Comparison of ENCODE assay signal across 9 cellular contexts in the genomic region with DNA sequence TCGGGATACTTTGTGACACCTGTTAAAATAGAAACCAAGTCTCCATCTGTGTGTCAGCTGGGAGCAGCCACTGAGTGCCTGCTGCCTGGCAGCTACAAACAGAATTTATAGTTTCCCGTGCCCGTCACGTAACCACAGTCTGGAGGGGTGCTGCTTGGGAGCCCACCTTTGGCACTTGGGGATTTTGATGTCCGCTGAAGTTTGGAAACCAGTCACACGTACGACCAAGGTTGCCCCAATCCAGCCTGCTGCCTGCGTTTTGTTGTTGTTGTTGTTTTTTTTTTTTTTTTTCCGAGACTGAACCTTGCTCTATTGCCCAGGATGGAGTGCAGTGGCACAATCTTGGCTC. TPM values are rescaled to one million over a fixed set of nuclear protein-coding genes. Genes with fewer than 3 reads are reported as not detected.
DNase-seq lines count a peak whose midpoint lies in the region; ATAC-seq and TF ChIP-seq lines count a peak whose summit lies in the region.
"Had no signal": no experiment of that assay in that cellular context is flagged by ENCODE, and none has a peak within 500 bp of the region (broad histone marks: within the 10 kb centered on the region; RNA-seq: fewer than 3 reads in every experiment).

No MANE protein-coding gene starts in this region.

- POLR2A ChIA-PET in MCF 10A (lab: Yijun Ruan, JAX) = interaction anchor here (0.7 to 1.1 kb wide), 2 partner anchors 529 to 594 kb away, joined by 3 read pairs; partner anchors contain the start of genes BUD31 and PDAP1

- no peaks in the 10 kb centered on the region for H3K27me3 Mint-ChIP-seq in MCF 10A (ENCODE audit: insufficient read depth, unreplicated experiment)

- H2AFZ ChIP-seq in ACC112 (ENCODE audit: low read length, unreplicated experiment) = no peak overlapping the region

- H3K27me3 ChIP-seq in ACC112 (ENCODE audit: insufficient read depth, low read length) (no peaks in the 10 kb centered on the region), HUES6 (ENCODE audit: control insufficient read depth, insufficient read depth, low read length) (no peaks in the 10 kb centered on the region), mucosa of stomach (ENCODE audit: control insufficient read depth, insufficient read depth, low read length) (no peaks in the 10 kb centered on the region)

- no peaks in the 10 kb centered on the region for H3K9me3 ChIP-seq in HUES6 (ENCODE audit: control insufficient read depth, insufficient read depth, low read depth, low read length)
- H3K9me3 ChIP-seq in mucosa of stomach (ENCODE audit: control insufficient read depth, low read length) = no peaks in the 10 kb centered on the region

- H3K27ac ChIP-seq in ACC112 (ENCODE audit: low read depth, low read length) (no peak overlapping the region), HUES6 (ENCODE audit: low read depth, low read length) (no peak overlapping the region)

- H3K36me3 ChIP-seq in ACC112 (ENCODE audit: insufficient read depth, low read length) (peaks cover 8% of the 10 kb centered on the region; the same call in 1 of the 2 replicates), HUES6 (ENCODE audit: control insufficient read depth, insufficient read depth, low read length) (peaks cover 43% of the 10 kb centered on the region), mucosa of stomach (ENCODE audit: control insufficient read depth, insufficient read depth, low read length) (no peaks in the 10 kb centered on the region)

- CTCF ChIA-PET in MCF 10A (lab: Yijun Ruan, JAX) = interaction anchor here (0.5 to 1.6 kb wide), 13 partner anchors 9 to 1996 kb away, joined by 3 to 10 read pairs (median 3); no protein-coding TSS in a partner anchor

- no TSS peak for BruUV-seq in MCF 10A (replicated peaks; lab: Mats Ljungman, UMichigan)

- H3K36me3 Mint-ChIP-seq in MCF 10A (ENCODE audit: insufficient read depth, unreplicated experiment) = peaks cover 40% of the 10 kb centered on the region

- H3K9me3 Mint-ChIP-seq in MCF 10A (ENCODE audit: unreplicated experiment) = no peaks in the 10 kb centered on the region

- H3K4me1 Mint-ChIP-seq in MCF 10A (ENCODE audit: insufficient read depth, unreplicated experiment) = no peaks in the 10 kb centered on the region

- H3K4me3 ChIP-seq in ACC112 (ENCODE audit: low read depth, low read length) (peak overlapping the region; percentile 98), HUES6 (ENCODE audit: low read depth, low read length) (peak overlapping the region; percentile 98), mucosa of stomach (ENCODE audit: low read length) (peak overlapping the region; percentile 82)

- H3K79me2 ChIP-seq in ACC112 (ENCODE audit: control insufficient read depth, insufficient read depth, low read length, unreplicated experiment) = peaks cover 38% of the 10 kb centered on the region

- H3K4me3 Mint-ChIP-seq in MCF 10A (ENCODE audit: unreplicated experiment) = peak overlapping the region; percentile 85

- DNase-seq in MCF 10A (ENCODE audit: unreplicated experiment) = no peak
- DNase-seq in stimulated activated CD4-positive, alpha-beta T cell treated with anti-CD3 and anti-CD28 coated beads, Interleukin-15, amount 100 ng/mL, for 24 hours = no peak
- DNase-seq in NOMO-1 treated with dmso at 0.1 percent for 144 hours (lab: John Stamatoyannopoulos, UW; ENCODE audit: unreplicated experiment) = no peak
- no peak for DNase-seq in NCI-H146 treated with DMSO at 0.1 percent for 48 hours (lab: John Stamatoyannopoulos, UW; ENCODE audit: unreplicated experiment)

- H3K4me1 ChIP-seq in ACC112 (ENCODE audit: control insufficient read depth, insufficient read depth, low read length, unreplicated experiment) = peaks cover 4% of the 10 kb centered on the region
- H3K4me1 ChIP-seq in HUES6 (ENCODE audit: control insufficient read depth, insufficient read depth, low read length) = peaks cover 6% of the 10 kb centered on the region; the same call in 1 of the 2 replicates
- peaks cover 4% of the 10 kb centered on the region for H3K4me1 ChIP-seq in mucosa of stomach (ENCODE audit: control insufficient read depth, insufficient read depth, low read length)

- intact Hi-C loops in MCF 10A (cut with micrococcal nuclease) = no loop called here

- ATAC-seq in HG03108 (IDR thresholded peaks at IDR 0.05; ENCODE audit: unreplicated experiment) = no peak

- TF ChIP-seq CTCF in MCF 10A (IDR thresholded peaks at IDR 0.05; ENCODE audit: unreplicated experiment) = no peak

- H3K9ac ChIP-seq in HUES6 (ENCODE audit: low read length) (no peak overlapping the region), mucosa of stomach (ENCODE audit: low read length) (no peak overlapping the region)

- H3K27ac Mint-ChIP-seq in MCF 10A (ENCODE audit: low read depth, unreplicated experiment) = no peak overlapping the region

RNA-seq across cellular contexts. Expression of gene TRRAP, which starts 1.6 kb away (rescaled TPM):
- 30.4 and 31.5 TPM in 2 replicates for total RNA-seq in MCF 10A (2022)

RNA-seq across cellular contexts. Expression of gene TMEM130, which starts 10.1 kb away (rescaled TPM):
- not detected in 2 replicates for total RNA-seq in MCF 10A (2022)
- total RNA-seq: myocyte had no signal
